In the genomic region with DNA sequence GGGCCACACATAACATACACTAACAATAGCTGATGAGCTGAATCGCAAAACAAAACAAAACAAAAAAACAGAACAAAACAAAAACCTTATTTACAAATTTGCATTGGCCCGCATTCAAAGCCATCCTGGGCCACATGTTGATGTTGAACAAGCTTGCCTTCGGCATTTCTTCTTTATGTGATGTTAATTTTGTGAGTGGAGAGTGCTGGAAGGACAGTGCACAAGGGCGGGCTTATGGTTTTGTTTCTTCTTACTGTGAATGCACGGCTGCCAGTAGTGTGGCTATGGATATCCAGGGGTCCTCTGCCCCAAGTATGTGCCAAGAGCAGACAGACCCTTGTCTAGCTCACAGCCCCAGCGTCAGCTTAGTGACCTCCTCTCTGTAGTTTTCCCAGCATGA, we compare ENCODE assay signal across 1 cellular context.
TF ChIP-seq lines count a peak whose summit lies in the region.

No MANE protein-coding gene starts in this region.

TF ChIP-seq in GM12878, 131 proteins besides CTCF, POLR2A, EP300 and RAD21:
- no peak for TF ChIP-seq TCF7 (IDR thresholded peaks at IDR 0.05; ENCODE audit: borderline replicate concordance)
- TF ChIP-seq IKZF1 (conservative IDR thresholded peaks at IDR 0.05), result no peak
- no peak for TF ChIP-seq BMI1 (IDR thresholded peaks at IDR 0.05; ENCODE audit: borderline replicate concordance)
- TF ChIP-seq KLF5 (IDR thresholded peaks at IDR 0.05; ENCODE audit: partially characterized antibody), result no peak
- TF ChIP-seq USF2 (IDR thresholded peaks at IDR 0.05; ENCODE audit: borderline replicate concordance, low read depth, low read length), result no peak
- TF ChIP-seq, protein P1, sequence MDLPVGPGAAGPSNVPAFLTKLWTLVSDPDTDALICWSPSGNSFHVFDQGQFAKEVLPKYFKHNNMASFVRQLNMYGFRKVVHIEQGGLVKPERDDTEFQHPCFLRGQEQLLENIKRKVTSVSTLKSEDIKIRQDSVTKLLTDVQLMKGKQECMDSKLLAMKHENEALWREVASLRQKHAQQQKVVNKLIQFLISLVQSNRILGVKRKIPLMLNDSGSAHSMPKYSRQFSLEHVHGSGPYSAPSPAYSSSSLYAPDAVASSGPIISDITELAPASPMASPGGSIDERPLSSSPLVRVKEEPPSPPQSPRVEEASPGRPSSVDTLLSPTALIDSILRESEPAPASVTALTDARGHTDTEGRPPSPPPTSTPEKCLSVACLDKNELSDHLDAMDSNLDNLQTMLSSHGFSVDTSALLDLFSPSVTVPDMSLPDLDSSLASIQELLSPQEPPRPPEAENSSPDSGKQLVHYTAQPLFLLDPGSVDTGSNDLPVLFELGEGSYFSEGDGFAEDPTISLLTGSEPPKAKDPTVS (IDR thresholded peaks at IDR 0.05; ENCODE audit: low read depth, low read length), result no peak
- no peak for TF ChIP-seq SMAD5 (IDR thresholded peaks at IDR 0.05; ENCODE audit: low read depth)
- TF ChIP-seq MTA3 (IDR thresholded peaks at IDR 0.05; ENCODE audit: borderline replicate concordance, low read length), result no peak
- TF ChIP-seq ZBTB40 (IDR thresholded peaks at IDR 0.05; ENCODE audit: borderline replicate concordance), result no peak
- no peak for TF ChIP-seq E2F8 (IDR thresholded peaks at IDR 0.05; ENCODE audit: low read depth, partially characterized antibody)
- no peak for TF ChIP-seq NFYA (IDR thresholded peaks at IDR 0.05; ENCODE audit: borderline replicate concordance, low read depth, low read length)
- TF ChIP-seq ZNF622 (IDR thresholded peaks at IDR 0.05), result no peak
